In the genomic region with DNA sequence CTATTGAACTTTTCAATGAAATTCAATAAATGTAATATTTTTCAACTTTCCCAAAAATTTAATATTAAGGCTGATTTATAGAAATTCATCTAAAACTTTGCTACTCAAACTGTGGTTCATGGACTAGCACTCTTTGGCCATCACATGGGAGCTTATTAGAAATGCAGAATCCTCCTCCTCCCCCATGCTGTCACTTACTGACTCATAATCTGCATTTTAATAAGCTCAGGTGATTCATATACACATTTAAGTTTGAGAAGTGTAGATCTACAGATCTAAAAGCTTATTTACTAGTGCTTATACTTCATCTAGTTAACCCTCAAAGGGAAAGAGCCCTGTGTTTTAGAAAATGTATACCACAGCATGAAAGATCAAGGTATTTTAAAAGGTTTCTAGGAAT, we compare ENCODE assay signal across 19 cellular contexts.
DNase-seq lines count a peak whose midpoint lies in the region; ATAC-seq, FAIRE-seq and TF ChIP-seq lines count a peak whose summit lies in the region.
"Had no signal": no experiment of that assay in that cellular context is flagged by ENCODE, and none has a peak within 500 bp of the region (broad histone marks: within the 10 kb centered on the region; RNA-seq: fewer than 3 reads in every experiment).

No MANE protein-coding gene starts in this region.

- no peak for FAIRE-seq in astrocyte (lab: Jason Lieb, UNC)
- FAIRE-seq: H54 had no signal

- H3K9ac ChIP-seq in GM23248 (no peak overlapping the region), astrocyte (ENCODE audit: low read length) (no peak overlapping the region)
- H3K9ac ChIP-seq: BLaER1 had no signal

- in situ Hi-C loops in GM23248 (cut with MboI) = no loop called here

- H3K9me3 Mint-ChIP-seq in astrocyte (ENCODE audit: unreplicated experiment) = no peaks in the 10 kb centered on the region

- no peaks in the 10 kb centered on the region for H3F3A ChIP-seq in GM23248 (ENCODE audit: insufficient read depth)

- peaks cover under 1% of the 10 kb centered on the region for H3K4me1 Mint-ChIP-seq in astrocyte (ENCODE audit: low read depth, unreplicated experiment)

- H3K4me2 ChIP-seq in GM23248 (ENCODE audit: unreplicated experiment) = no peak overlapping the region
- no peak overlapping the region for H3K4me2 ChIP-seq in astrocyte (ENCODE audit: low read length)
- H3K4me2 ChIP-seq: BLaER1 had no signal

- TF ChIP-seq CTCF in astrocyte (IDR thresholded peaks at IDR 0.05; ENCODE audit: insufficient read depth, low read depth, low read length) = no peak
- no peak for TF ChIP-seq CTCF in lower lobe of right lung (IDR thresholded peaks at IDR 0.05)

- H3K27me3 ChIP-seq in GM23248 (replicated peaks; ENCODE audit: insufficient read depth) (no peaks in the 10 kb centered on the region), astrocyte (ENCODE audit: insufficient read depth, low read length) (no peaks in the 10 kb centered on the region), lower lobe of right lung (ENCODE audit: low read depth) (no peaks in the 10 kb centered on the region)
- H3K27me3 ChIP-seq: BLaER1 had no signal

- H3K27ac ChIP-seq in GM23248 (no peak overlapping the region), astrocyte (ENCODE audit: low read depth, low read length) (no peak overlapping the region), lower lobe of right lung (no peak overlapping the region)
- H3K27ac ChIP-seq: BLaER1 had no signal

- H3K4me3 ChIP-seq in GM23248 (no peak overlapping the region), astrocyte (ENCODE audit: insufficient read depth, low read depth, low read length) (no peak overlapping the region), lower lobe of right lung (no peak overlapping the region)
- H3K4me3 ChIP-seq: BLaER1 had no signal

- no peaks in the 10 kb centered on the region for H3K9me2 ChIP-seq in GM23248 (ENCODE audit: insufficient read depth)

- ATAC-seq in activated CD4-positive, CD25-positive, alpha-beta regulatory T cell treated with anti-CD3 and anti-CD28 coated beads, Interleukin-2, amount 50 U/mL, for 24 hours = peak; percentile 68 to 80
- ATAC-seq in HG03565 (IDR thresholded peaks at IDR 0.05; ENCODE audit: unreplicated experiment) = no peak
- ATAC-seq in lower lobe of right lung = no peak
- ATAC-seq: Right ventricle myocardium inferior had no signal

- H3K79me2 ChIP-seq in GM23248 (ENCODE audit: insufficient read depth) = no peaks in the 10 kb centered on the region
- H3K79me2 ChIP-seq in astrocyte (ENCODE audit: insufficient read depth, low read length) = no peaks in the 10 kb centered on the region

- H3K27ac Mint-ChIP-seq in astrocyte (ENCODE audit: unreplicated experiment) = no peak overlapping the region
- H3K27ac Mint-ChIP-seq: CD8-positive, alpha-beta memory T cell had no signal

- H3K9me3 ChIP-seq in GM23248 (ENCODE audit: low read depth) (no peaks in the 10 kb centered on the region), astrocyte (ENCODE audit: insufficient read depth, low read depth, low read length) (no peaks in the 10 kb centered on the region), lower lobe of right lung (no peaks in the 10 kb centered on the region)

- no peaks in the 10 kb centered on the region for H4K20me1 ChIP-seq in GM23248 (ENCODE audit: insufficient read depth)
- H4K20me1 ChIP-seq in astrocyte (ENCODE audit: insufficient read depth, low read length) = no peaks in the 10 kb centered on the region
- H4K20me1 ChIP-seq: BLaER1 had no signal

- no peak for DNase-seq in activated CD4-positive, CD25-positive, alpha-beta regulatory T cell treated with anti-CD3 and anti-CD28 coated beads, Interleukin-2, amount 50 U/mL, for 72 hours
- peak; percentile 11 for DNase-seq in GM23248
- peak; percentile 27 for DNase-seq in astrocyte (ENCODE audit: low read depth)
- peak; percentile 47 for DNase-seq in kidney tubule cell (ENCODE audit: low spot score)
- no peak for DNase-seq in lower lobe of right lung
- DNase-seq in activated CD8-positive, alpha-beta memory T cell treated with anti-CD3 and anti-CD28 coated beads for 24 hours = no peak
- DNase-seq: 8988T; CD8-positive, alpha-beta memory T cell; Karpas-422; MM.1S; NCI-H1092 treated with DMSO at 0.1 percent for 48 hours; NCI-H2081 treated with DMSO at 0.1 percent for 48 hours; NCI-H510A treated with DMSO at 0.1 percent for 48 hours; NCI-H82 had no signal

- H3K36me3 ChIP-seq in GM23248 (ENCODE audit: low read depth) (no peaks in the 10 kb centered on the region), astrocyte (ENCODE audit: insufficient read depth, low read length) (no peaks in the 10 kb centered on the region), lower lobe of right lung (no peaks in the 10 kb centered on the region)

- intact Hi-C loops in lower lobe of right lung (cut with DNase I) = no loop called here

- H3K27me3 Mint-ChIP-seq in astrocyte (ENCODE audit: low read depth, unreplicated experiment) = no peaks in the 10 kb centered on the region
- H3K27me3 Mint-ChIP-seq: CD8-positive, alpha-beta memory T cell had no signal

- no peaks in the 10 kb centered on the region for H3K36me3 Mint-ChIP-seq in astrocyte (ENCODE audit: low read depth, unreplicated experiment)

- H3K4me3 Mint-ChIP-seq in astrocyte (ENCODE audit: unreplicated experiment) = no peak overlapping the region
- H3K4me3 Mint-ChIP-seq: CD8-positive, alpha-beta memory T cell had no signal

- H2AFZ ChIP-seq in GM23248 = no peak overlapping the region
- H2AFZ ChIP-seq in astrocyte (ENCODE audit: low read depth, low read length) = no peak overlapping the region

- H3K4me1 ChIP-seq in GM23248 (ENCODE audit: insufficient read depth) (no peaks in the 10 kb centered on the region), astrocyte (ENCODE audit: insufficient read depth, low read length) (no peaks in the 10 kb centered on the region), lower lobe of right lung (no peaks in the 10 kb centered on the region)
- H3K4me1 ChIP-seq: BLaER1 had no signal

Comparison
In these comparisons a context has a peak if more than half of its experiments do, and no peak if none do; other contexts are left out.
1. ATAC-seq: peak in activated CD4-positive, CD25-positive, alpha-beta regulatory T cell treated with anti-CD3 and anti-CD28 coated beads, Interleukin-2, amount 50 U/mL, for 24 hours (2 of 2); none in HG03565 (single experiment) and lower lobe of right lung (0 of 2).
2. DNase-seq: peak in GM23248 (single experiment), astrocyte (single experiment) and kidney tubule cell (single experiment); none in activated CD4-positive, CD25-positive, alpha-beta regulatory T cell treated with anti-CD3 and anti-CD28 coated beads, Interleukin-2, amount 50 U/mL, for 72 hours (single experiment), lower lobe of right lung (single experiment) and activated CD8-positive, alpha-beta memory T cell treated with anti-CD3 and anti-CD28 coated beads for 24 hours (single experiment).